In genomic region chr6:21597243-21597682, GRCh38 we compare ENCODE assay signal across 8 cellular contexts. TPM values are rescaled to one million over a fixed set of nuclear protein-coding genes. Genes with fewer than 3 reads are reported as not detected.
A peak's percentile ranks its signal among the peaks of the same experiment; 100 is the strongest.
DNase-seq lines count a peak whose midpoint lies in the region; ATAC-seq and TF ChIP-seq lines count a peak whose summit lies in the region.

No MANE protein-coding gene starts in this region.

- peaks cover 33% of the 10 kb centered on the region for H3K4me1 Mint-ChIP-seq in HFFc6 (ENCODE audit: low read depth)

- H3K4me1 ChIP-seq in mucosa of rectum (ENCODE audit: control insufficient read depth in 2 of 2, insufficient read depth in 2 of 2, low read length in 2 of 2): peaks cover 11% of the 10 kb centered on the region in 2 donors

- H3K36me3 Mint-ChIP-seq in HFFc6 (ENCODE audit: low read depth): no peaks in the 10 kb centered on the region

- ATAC-seq in HG03571 (IDR thresholded peaks at IDR 0.05; ENCODE audit: unreplicated experiment) (no peak), GM21390 (IDR thresholded peaks at IDR 0.05; ENCODE audit: unreplicated experiment) (no peak)

- H3K9me3 ChIP-seq in mucosa of rectum (ENCODE audit: control insufficient read depth in 2 of 2, low read length in 2 of 2): no peaks in the 10 kb centered on the region

- peak overlapping the region; percentile 98 for H3K4me3 Mint-ChIP-seq in HFFc6

- H3K27me3 ChIP-seq in brain microvascular endothelial cell (replicated peaks): no peaks in the 10 kb centered on the region
- no peaks in the 10 kb centered on the region for H3K27me3 ChIP-seq in mucosa of rectum (ENCODE audit: control insufficient read depth in 2 of 2, insufficient read depth in 2 of 2, low read length in 2 of 2)

- H3K36me3 ChIP-seq in brain microvascular endothelial cell (replicated peaks): no peaks in the 10 kb centered on the region
- H3K36me3 ChIP-seq in mucosa of rectum (ENCODE audit: control insufficient read depth in 2 of 2, insufficient read depth in 2 of 2, low read length in 2 of 2): no peaks in the 10 kb centered on the region

- in situ Hi-C loops in brain microvascular endothelial cell (cut with HindIII; ENCODE audit: low pct_ligation_motif_present, low sequenced_read_pairs): no loop called here

- DNase-seq in HFFc6: no peak
- no peak for DNase-seq in brain microvascular endothelial cell
- DNase-seq in NCI-H2196 treated with DMSO at 0.1 percent for 48 hours (lab: John Stamatoyannopoulos, UW; ENCODE audit: unreplicated experiment): no peak
- no peak for DNase-seq in NCI-H1417 treated with DMSO at 0.1 percent for 48 hours (lab: John Stamatoyannopoulos, UW)

- H3K9ac ChIP-seq in mucosa of rectum (ENCODE audit: low read depth in 1 of 2, low read length in 2 of 2): peak overlapping the region; percentile 41 to 63

- TF ChIP-seq CTCF in 22Rv1 (IDR thresholded peaks at IDR 0.05) (peak; percentile 35; the same call in 1 of the 2 replicates), HFFc6 (IDR thresholded peaks at IDR 0.05) (peak; percentile 42), brain microvascular endothelial cell (IDR thresholded peaks at IDR 0.05; ENCODE audit: low read depth, low read length, missing control alignments) (no peak)

- H3K27ac ChIP-seq in 22Rv1 (peak overlapping the region; percentile 97; the same call in 1 of the 2 replicates), brain microvascular endothelial cell (peak overlapping the region; percentile 86), mucosa of rectum (ENCODE audit: low read depth in 2 of 2, low read length in 2 of 2) (no peak overlapping the region)

- peak overlapping the region; percentile 92 for H3K27ac Mint-ChIP-seq in HFFc6

- H3K4me3 ChIP-seq in brain microvascular endothelial cell (ENCODE audit: low read depth, low read length) (peak overlapping the region; percentile 97), mucosa of rectum (ENCODE audit: low read length in 2 of 2) (peak overlapping the region; percentile 71 to 96)

- no peaks in the 10 kb centered on the region for H3K9me3 Mint-ChIP-seq in HFFc6

- no peaks in the 10 kb centered on the region for H3K27me3 Mint-ChIP-seq in HFFc6 (ENCODE audit: insufficient read depth)

RNA-seq across cellular contexts. Expression of gene SOX4, which starts 3.7 kb away (rescaled TPM):
- 1 to 10 TPM; 3.3 to 6.4 (median 3.6) TPM for total RNA-seq in HFFc6 (2021; fragmentation: NEBNext Ultra II Directional; extraction: Animal tissue kit (Norgen Biotek cat#: 25700))

Comparison
In these comparisons a context has a peak if more than half of its experiments do, and no peak if none do; other contexts are left out.
1. H3K27ac ChIP-seq: peak in 22Rv1 (single experiment) and brain microvascular endothelial cell (single experiment); none in mucosa of rectum (0 of 2).